Comparison of ENCODE assay signal across 9 cellular contexts in genomic region chr12:124681779-124682391, GRCh38.
DNase-seq lines count a peak whose midpoint lies in the region; ATAC-seq and TF ChIP-seq lines count a peak whose summit lies in the region.
"Had no signal": no experiment of that assay in that cellular context is flagged by ENCODE, and none has a peak within 500 bp of the region (broad histone marks: within the 10 kb centered on the region; RNA-seq: fewer than 3 reads in every experiment).

No MANE protein-coding gene starts in this region.

- no peaks in the 10 kb centered on the region for H3K27me3 ChIP-seq in ascending aorta

- TF ChIP-seq CTCF in ascending aorta (IDR thresholded peaks at IDR 0.05) = no peak

- intact Hi-C loops in ascending aorta (cut with DNase I) = no loop called here
- intact Hi-C loops in left ventricle myocardium superior (cut with micrococcal nuclease) = no loop called here
- intact Hi-C loops in posterior cingulate gyrus (cut with DNase I) = no loop called here

- peak; percentile 87 for DNase-seq in HCEC 1CT
- DNase-seq in ascending aorta (ENCODE audit: low spot score in 2 of 2) = peak; percentile 26 to 86
- DNase-seq in left ventricle myocardium superior = peak; percentile 77
- no peak for DNase-seq in HPDE6-E6E7 (ENCODE audit: extremely low spot score)
- DNase-seq in NCI-H446 treated with DMSO at 0.1 percent for 48 hours (lab: John Stamatoyannopoulos, UW) = no peak
- DNase-seq in DMS79 (lab: John Stamatoyannopoulos, UW) = no peak
- DNase-seq in posterior cingulate gyrus = no peak
- DNase-seq: NCI-H187 had no signal

- H3K27ac ChIP-seq in ascending aorta = peak overlapping the region; percentile 51 to 63
- peak overlapping the region in 18 of 21 experiments; percentile 1 to 87 (median 59) for H3K27ac ChIP-seq in skin epidermis

- H3K4me3 ChIP-seq in ascending aorta (no peak overlapping the region), skin epidermis (no peak overlapping the region)

- H3K9me3 ChIP-seq in ascending aorta = no peaks in the 10 kb centered on the region

- no peaks in the 10 kb centered on the region for H3K36me3 ChIP-seq in ascending aorta

- peak; percentile 65 for ATAC-seq in left ventricle myocardium superior

- H3K4me1 ChIP-seq in ascending aorta = peaks cover 19 to 49% of the 10 kb centered on the region in 2 donors

Comparison
In these comparisons a context has a peak if more than half of its experiments do, and no peak if none do; other contexts are left out.
1. DNase-seq: peak in HCEC 1CT (single experiment), ascending aorta (2 of 2) and left ventricle myocardium superior (single experiment); none in HPDE6-E6E7 (single experiment), NCI-H446 treated with DMSO at 0.1 percent for 48 hours (single experiment), DMS79 (single experiment) and posterior cingulate gyrus (0 of 10).